In genomic region chr5:35867998-35868397, GRCh38 we compare ENCODE assay signal across 17 cellular contexts. TPM values are rescaled to one million over a fixed set of nuclear protein-coding genes. Genes with fewer than 3 reads are reported as not detected.
"Had no signal": no experiment of that assay in that cellular context is flagged by ENCODE, and none has a peak within 500 bp of the region (broad histone marks: within the 10 kb centered on the region; RNA-seq: fewer than 3 reads in every experiment).

No MANE protein-coding gene starts in this region.

- H3K27ac Mint-ChIP-seq: memory B cell, nephron, progenitor cell of endocrine pancreas had no signal

- DNase-seq: activated CD8-positive, alpha-beta memory T cell treated with anti-CD3 and anti-CD28 coated beads, Interleukin-2, amount 50 U/mL, for 4 hours; adrenal gland; caudate nucleus; effector CD4-positive, alpha-beta T cell; left ventricle myocardium inferior; occipital lobe; right cardiac atrium; SJCRH30; small intestine; trophoblast cell had no signal

- H3K36me3 Mint-ChIP-seq: memory B cell had no signal

- H3K4me1 ChIP-seq: adrenal gland, gastroesophageal sphincter, left ventricle myocardium inferior, SJCRH30 had no signal

- ATAC-seq: gastroesophageal sphincter, right cardiac atrium had no signal

- H3K36me3 ChIP-seq: adrenal gland, gastroesophageal sphincter, left ventricle myocardium inferior, SJCRH30 had no signal

- H3K9me3 ChIP-seq: adrenal gland, gastroesophageal sphincter, SJCRH30 had no signal

- H3K4me1 Mint-ChIP-seq: memory B cell, nephron had no signal

- H3K27me3 Mint-ChIP-seq: memory B cell, progenitor cell of endocrine pancreas had no signal

- H3K27me3 ChIP-seq: adrenal gland, gastroesophageal sphincter had no signal

- FAIRE-seq: keratinocyte, small intestine had no signal

- H3K27ac ChIP-seq: adrenal gland, coronary artery, gastroesophageal sphincter, left ventricle myocardium inferior, SJCRH30, VCaP had no signal

- H3K4me3 Mint-ChIP-seq: memory B cell, nephron had no signal

- H3K4me3 ChIP-seq: adrenal gland, coronary artery, gastroesophageal sphincter, left ventricle myocardium inferior, SJCRH30 had no signal

RNA-seq across cellular contexts. Expression of gene IL7R, which starts 11.3 kb away (rescaled TPM):
- total RNA-seq: progenitor cell of endocrine pancreas had no signal
